1 cellular context compared by ENCODE assay signal in genomic region chr11:67572747-67573419, GRCh38.
A peak's percentile ranks its signal among the peaks of the same experiment; 100 is the strongest.
TF ChIP-seq lines count a peak whose summit lies in the region.

No MANE protein-coding gene starts in this region.

TF ChIP-seq in HepG2, 621 proteins besides CTCF, POLR2A, EP300 and RAD21 (continued from another document and continues in another):
- TF ChIP-seq ZBTB40 (IDR thresholded peaks at IDR 0.05) (no peak), ZBTB40 (CRISPR knock-in tag; IDR thresholded peaks at IDR 0.05) (peak; percentile 17; the same call in 1 of the 2 replicates), PRMT3 (CRISPR knock-in tag; IDR thresholded peaks at IDR 0.05; ENCODE audit: borderline replicate concordance, low read depth) (no peak), UBTF (CRISPR knock-in tag; IDR thresholded peaks at IDR 0.05) (no peak), ETV6 (CRISPR knock-in tag; conservative IDR thresholded peaks at IDR 0.05) (no peak), REXO4 (CRISPR knock-in tag; IDR thresholded peaks at IDR 0.05; ENCODE audit: borderline replicate concordance) (no peak), ELK4 (CRISPR knock-in tag; IDR thresholded peaks at IDR 0.05; ENCODE audit: borderline replicate concordance) (no peak), TP53 (CRISPR knock-in tag; conservative IDR thresholded peaks at IDR 0.05) (no peak), ATF7 (IDR thresholded peaks at IDR 0.05) (peak; percentile 66), ATF7 (CRISPR knock-in tag; IDR thresholded peaks at IDR 0.05) (no peak), SNAPC5 (CRISPR knock-in tag; IDR thresholded peaks at IDR 0.05; ENCODE audit: borderline replicate concordance) (no peak), ZNF282 (IDR thresholded peaks at IDR 0.05; ENCODE audit: partially characterized antibody) (no peak), YY1 (IDR thresholded peaks at IDR 0.05; ENCODE audit: insufficient read depth, insufficient replicate concordance, low read depth, low read length) (no peak), ARNTL (CRISPR knock-in tag; IDR thresholded peaks at IDR 0.05) (no peak), HIC2 (CRISPR knock-in tag; IDR thresholded peaks at IDR 0.05; ENCODE audit: low read depth) (no peak), TFAP4 (IDR thresholded peaks at IDR 0.05; ENCODE audit: borderline replicate concordance, low read depth) (no peak), FOXK1 (CRISPR knock-in tag; IDR thresholded peaks at IDR 0.05; ENCODE audit: borderline replicate concordance, low read depth) (no peak), ZNF530 (CRISPR knock-in tag; IDR thresholded peaks at IDR 0.05; ENCODE audit: low read depth) (no peak), LCORL (IDR thresholded peaks at IDR 0.05) (no peak), LCORL (CRISPR knock-in tag; IDR thresholded peaks at IDR 0.05) (0 out of 2 replicates have a peak, but pooled peaks have one; percentile 27), ZNF564 (CRISPR knock-in tag; IDR thresholded peaks at IDR 0.05) (no peak), CBX1 (IDR thresholded peaks at IDR 0.05; ENCODE audit: low read depth) (no peak), ZNF749 (CRISPR knock-in tag; IDR thresholded peaks at IDR 0.05; ENCODE audit: borderline replicate concordance) (no peak), TBX3 (IDR thresholded peaks at IDR 0.05; ENCODE audit: borderline replicate concordance) (no peak), MLXIP (CRISPR knock-in tag; IDR thresholded peaks at IDR 0.05; ENCODE audit: borderline replicate concordance) (no peak), PITX1 (CRISPR knock-in tag; IDR thresholded peaks at IDR 0.05) (no peak), GATAD1 (CRISPR knock-in tag; IDR thresholded peaks at IDR 0.05) (no peak), MTF2 (CRISPR knock-in tag; IDR thresholded peaks at IDR 0.05; ENCODE audit: borderline replicate concordance) (no peak), RARG (CRISPR knock-in tag; IDR thresholded peaks at IDR 0.05; ENCODE audit: low read depth) (no peak), ZNF691 (CRISPR knock-in tag; IDR thresholded peaks at IDR 0.05; ENCODE audit: borderline replicate concordance, low read depth) (no peak), NCOA2 (CRISPR knock-in tag; IDR thresholded peaks at IDR 0.05) (no peak), ZNF577 (CRISPR knock-in tag; IDR thresholded peaks at IDR 0.05; ENCODE audit: borderline replicate concordance, low read depth) (no peak), E2F2 (CRISPR knock-in tag; IDR thresholded peaks at IDR 0.05; ENCODE audit: borderline replicate concordance) (no peak), ZNF354B (CRISPR knock-in tag; IDR thresholded peaks at IDR 0.05) (no peak), ZBTB8A (CRISPR knock-in tag; IDR thresholded peaks at IDR 0.05; ENCODE audit: borderline replicate concordance, low read depth) (no peak), ZNF549 (CRISPR knock-in tag; IDR thresholded peaks at IDR 0.05) (no peak), ZNF503 (CRISPR knock-in tag; IDR thresholded peaks at IDR 0.05) (no peak), BHLHE40 (IDR thresholded peaks at IDR 0.05; ENCODE audit: low read length) (peak; percentile 84), AKAP8 (CRISPR knock-in tag; IDR thresholded peaks at IDR 0.05) (no peak), STAG1 (CRISPR knock-in tag; IDR thresholded peaks at IDR 0.05) (peak; percentile 87)
